ENCODE assay signal across 27 cellular contexts in the genomic region with DNA sequence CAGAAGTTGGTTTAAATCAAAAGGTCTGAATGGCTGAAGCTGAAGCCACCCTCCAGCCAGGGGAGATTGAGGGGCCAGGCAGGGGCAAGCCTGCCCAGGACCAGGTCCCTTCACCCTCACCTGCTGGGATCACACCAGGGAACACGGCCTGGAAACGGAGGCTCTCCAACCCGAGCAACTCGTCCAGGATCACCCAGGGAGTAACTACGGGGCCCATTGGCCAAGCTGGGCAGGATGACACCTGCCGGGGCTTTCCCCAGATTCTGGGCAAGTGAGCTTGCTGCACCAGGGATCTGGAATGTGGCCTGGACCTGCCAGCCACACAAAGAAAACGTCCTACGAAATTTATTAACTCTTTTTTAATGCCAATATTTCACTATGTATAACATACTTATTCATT.
"Had no signal": no experiment of that assay in that cellular context is flagged by ENCODE, and none has a peak within 500 bp of the region (broad histone marks: within the 10 kb centered on the region; RNA-seq: fewer than 3 reads in every experiment).

No MANE protein-coding gene starts in this region.

- H2AFZ ChIP-seq: hepatocyte, neural progenitor cell had no signal

- H3K27ac Mint-ChIP-seq: mesothelial cell of epicardium; naive thymus-derived CD4-positive, alpha-beta T cell; nephron; neural progenitor cell; stimulated activated effector memory CD8-positive, alpha-beta T cell treated with anti-CD3 and anti-CD28 coated beads, Interleukin-12 subunit alpha, Interleukin-12 subunit beta, amount 100 ng/mL, for 72 hours had no signal

- DNase-seq: effector CD4-positive, alpha-beta T cell; foreskin fibroblast; heart left ventricle; left cardiac atrium; mesenchymal stem cell; naive thymus-derived CD4-positive, alpha-beta T cell; psoas muscle; right cardiac atrium; small intestine; stimulated activated CD4-positive, alpha-beta T cell treated with anti-CD3 and anti-CD28 coated beads, Interleukin-12 subunit alpha, Interleukin-12 subunit beta, amount 100 ng/mL, for 4 hours; stimulated activated CD4-positive, alpha-beta T cell treated with anti-CD3 and anti-CD28 coated beads, Interleukin-1b, Interleukin-23, amount 100 ng/mL, for 48 hours; stimulated activated CD4-positive, alpha-beta T cell treated with anti-CD3 and anti-CD28 coated beads, Interleukin-4, amount 100 ng/mL, for 1 hour; stimulated activated naive CD4-positive, alpha-beta T cell treated with Interleukin-2 at 50 U/mL for 16 hours; stomach; thyroid gland; trophoblast cell had no signal

- H3K9ac ChIP-seq: neural progenitor cell had no signal

- H3K4me1 ChIP-seq: left lung, psoas muscle had no signal

- H3K4me2 ChIP-seq: hepatocyte, neural progenitor cell had no signal

- H3K27ac ChIP-seq: dorsolateral prefrontal cortex, epithelial cell of prostate, gastroesophageal sphincter, heart left ventricle, hepatocyte, left lung, neural progenitor cell, psoas muscle, stomach, thyroid gland had no signal

- FAIRE-seq: colon, small intestine had no signal

- H3K27me3 ChIP-seq: hepatocyte, neural progenitor cell, thyroid gland had no signal

- H3K4me3 Mint-ChIP-seq: central memory CD8-positive, alpha-beta T cell; mesothelial cell of epicardium; naive thymus-derived CD4-positive, alpha-beta T cell; nephron; neural progenitor cell; stimulated activated effector memory CD8-positive, alpha-beta T cell treated with anti-CD3 and anti-CD28 coated beads, Interleukin-12 subunit alpha, Interleukin-12 subunit beta, amount 100 ng/mL, for 72 hours had no signal

- H3K36me3 Mint-ChIP-seq: mesothelial cell of epicardium; naive thymus-derived CD4-positive, alpha-beta T cell; neural progenitor cell; stimulated activated effector memory CD8-positive, alpha-beta T cell treated with anti-CD3 and anti-CD28 coated beads, Interleukin-12 subunit alpha, Interleukin-12 subunit beta, amount 100 ng/mL, for 72 hours had no signal

- H3K9me3 ChIP-seq: gastroesophageal sphincter, heart left ventricle, left lung, psoas muscle, stomach, thyroid gland had no signal

- H3K79me2 ChIP-seq: hepatocyte had no signal

- H3K9me3 Mint-ChIP-seq: central memory CD8-positive, alpha-beta T cell; mesothelial cell of epicardium; naive thymus-derived CD4-positive, alpha-beta T cell; stimulated activated effector memory CD8-positive, alpha-beta T cell treated with anti-CD3 and anti-CD28 coated beads, Interleukin-12 subunit alpha, Interleukin-12 subunit beta, amount 100 ng/mL, for 72 hours had no signal
